30 cellular contexts compared by ENCODE assay signal in the genomic region with DNA sequence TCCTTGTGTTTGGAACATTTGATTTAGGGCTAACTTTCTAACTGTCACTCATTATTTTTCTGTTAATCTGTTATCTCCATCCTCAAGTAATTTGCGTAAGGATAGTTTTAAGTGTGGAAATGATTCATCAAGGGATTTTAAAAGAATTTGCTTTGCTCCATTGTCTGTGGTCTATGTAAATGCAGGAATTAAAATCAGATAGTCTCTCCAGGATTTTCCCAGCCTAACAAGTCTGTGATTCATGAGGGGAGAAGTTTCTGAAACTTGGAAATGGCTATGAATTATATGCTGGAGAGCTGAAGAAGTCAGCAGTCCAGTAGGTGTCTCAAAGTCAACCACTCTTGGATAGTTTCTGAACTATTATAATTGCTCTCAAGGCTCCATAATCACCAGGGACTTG.
DNase-seq lines count a peak whose midpoint lies in the region; ATAC-seq and TF ChIP-seq lines count a peak whose summit lies in the region.
"Had no signal": no experiment of that assay in that cellular context is flagged by ENCODE, and none has a peak within 500 bp of the region (broad histone marks: within the 10 kb centered on the region; RNA-seq: fewer than 3 reads in every experiment).

No MANE protein-coding gene starts in this region.

- H3K4me3 ChIP-seq in AG10803 (ENCODE audit: low read length) = no peak overlapping the region
- no peak overlapping the region for H3K4me3 ChIP-seq in MG63
- H3K4me3 ChIP-seq: A549, breast epithelium, PC-9, suprapubic skin had no signal

- CTCF ChIA-PET in GM10248 (lab: Yijun Ruan, JAX) = interaction anchor here (1.4 kb wide), 1 partner anchor 45 kb away, joined by 3 read pairs; no protein-coding TSS in a partner anchor

- H3K27ac ChIP-seq in foreskin keratinocyte = no peak overlapping the region
- H3K27ac ChIP-seq: A549, breast epithelium, PC-9, suprapubic skin had no signal

- DNase-seq in AG10803 (ENCODE audit: low read depth) (peak; percentile 76), HS-5 (ENCODE audit: low read depth) (peak; percentile 41), amniotic epithelial cell (ENCODE audit: low read depth) (peak; percentile 69), foreskin keratinocyte (peak; percentile 42 to 43), MG63 (no peak), GM10248 (ENCODE audit: extremely low spot score) (no peak)
- DNase-seq: activated CD4-positive, alpha-beta memory T cell treated with anti-CD3 and anti-CD28 coated beads for 36 hours; activated naive CD4-positive, alpha-beta T cell treated with anti-CD3 and anti-CD28 coated beads, Interleukin-2, amount 10 ng/mL, durations not matched to agents 7 days and 5 days; amniotic stem cell; BE2C; DMS 273 treated with DMSO at 0.1 percent for 48 hours; head of caudate nucleus; islet precursor cell; KG1; left ventricle myocardium superior; mesendoderm; NCI-H1417 treated with DMSO at 0.1 percent for 48 hours; NCI-H2081; NCI-H526; PC-9; Right ventricle myocardium superior; stimulated activated naive B cell treated with anti-CD40 and anti-IgM and Interleukin-4, amounts not matched to agents 10 μg/mL and 1 μg/mL and 100 μg/mL, for 72 hours; T-helper 2 cell had no signal

- H3K4me1 ChIP-seq in foreskin keratinocyte = peaks cover 10% of the 10 kb centered on the region
- H3K4me1 ChIP-seq: A549, BE2C, breast epithelium, suprapubic skin had no signal

- ATAC-seq in foreskin keratinocyte = peak; percentile 43
- no peak for ATAC-seq in HG02840 (IDR thresholded peaks at IDR 0.05; ENCODE audit: low FRiP score, unreplicated experiment)
- no peak for ATAC-seq in HG03196 (IDR thresholded peaks at IDR 0.05; ENCODE audit: unreplicated experiment)
- ATAC-seq: A549; activated CD4-positive, CD25-positive, alpha-beta regulatory T cell treated with anti-CD3 and anti-CD28 coated beads, Interleukin-2, amount 50 U/mL, for 24 hours; HCT116; left ventricle myocardium superior; stimulated activated naive B cell treated with anti-CD40 and anti-IgM and Interleukin-4, amounts not matched to agents 10 μg/mL and 1 μg/mL and 100 μg/mL, for 72 hours had no signal

- TF ChIP-seq CTCF in AG10803 (conservative IDR thresholded peaks at IDR 0.05; ENCODE audit: low read length) (peak; percentile 18; the same call in 1 of the 2 replicates), foreskin keratinocyte (conservative IDR thresholded peaks at IDR 0.05) (peak; percentile 1), GM10248 (IDR thresholded peaks at IDR 0.05; ENCODE audit: control extremely low read depth, extremely low read depth, low read depth, missing control alignments) (no peak)

- no peaks in the 10 kb centered on the region for H3K27me3 ChIP-seq in foreskin keratinocyte
- no peaks in the 10 kb centered on the region for H3K27me3 ChIP-seq in MG63
- H3K27me3 ChIP-seq: BE2C, breast epithelium, suprapubic skin had no signal

- H3K36me3 ChIP-seq in MG63 = no peaks in the 10 kb centered on the region
- H3K36me3 ChIP-seq: BE2C, breast epithelium, suprapubic skin had no signal

- POLR2A ChIA-PET in GM10248 (lab: Yijun Ruan, JAX) = no interaction called here

- H3K9me3 ChIP-seq in MG63 = no peaks in the 10 kb centered on the region; the same call in 1 of the 2 replicates
- H3K9me3 ChIP-seq: A549, BE2C, breast epithelium, suprapubic skin had no signal

Comparison
In these comparisons a context has a peak if more than half of its experiments do, and no peak if none do; other contexts are left out.
1. DNase-seq: peak in AG10803 (single experiment), HS-5 (single experiment), amniotic epithelial cell (single experiment) and foreskin keratinocyte (2 of 2); none in MG63 (single experiment) and GM10248 (single experiment).